In genomic region chr15:89119489-89120478, GRCh38 we compare ENCODE assay signal across 9 cellular contexts. TPM values are rescaled to one million over a fixed set of nuclear protein-coding genes. Genes with fewer than 3 reads are reported as not detected.
DNase-seq lines count a peak whose midpoint lies in the region; ATAC-seq and TF ChIP-seq lines count a peak whose summit lies in the region.
"Had no signal": no experiment of that assay in that cellular context is flagged by ENCODE, and none has a peak within 500 bp of the region (broad histone marks: within the 10 kb centered on the region; RNA-seq: fewer than 3 reads in every experiment).

No MANE protein-coding gene starts in this region.

- no peaks in the 10 kb centered on the region for H3K9me3 Mint-ChIP-seq in natural killer cell treated with Interleukin-12 subunit alpha and Interleukin-12 subunit beta and Interleukin-15 and Interleukin-18, amount 100 ng/mL, for 72 hours
- H3K9me3 Mint-ChIP-seq: central memory CD8-positive, alpha-beta T cell had no signal

- ATAC-seq in esophagus mucosa (peak; percentile 56), HG03571 (IDR thresholded peaks at IDR 0.05; ENCODE audit: unreplicated experiment) (no peak), HG02759 (IDR thresholded peaks at IDR 0.05; ENCODE audit: unreplicated experiment) (no peak)
- ATAC-seq in natural killer cell treated with Interleukin-12 subunit alpha and Interleukin-12 subunit beta and Interleukin-15 and Interleukin-18, amount 100 ng/mL, for 72 hours, result no peak

- peak; percentile 53 for DNase-seq in NCI-H748 (lab: John Stamatoyannopoulos, UW; ENCODE audit: unreplicated experiment)
- DNase-seq in natural killer cell treated with Interleukin-12 subunit alpha and Interleukin-12 subunit beta and Interleukin-15 and Interleukin-18, amount 100 ng/mL, for 72 hours (ENCODE audit: low spot score), result no peak
- DNase-seq in hippocampal formation (lab: John Stamatoyannopoulos, UW), result no peak
- DNase-seq in islet precursor cell, result no peak

- H3K27me3 Mint-ChIP-seq in natural killer cell treated with Interleukin-12 subunit alpha and Interleukin-12 subunit beta and Interleukin-15 and Interleukin-18, amount 100 ng/mL, for 72 hours, result no peaks in the 10 kb centered on the region
- H3K27me3 Mint-ChIP-seq: central memory CD8-positive, alpha-beta T cell had no signal

- H3K4me1 Mint-ChIP-seq in natural killer cell treated with Interleukin-12 subunit alpha and Interleukin-12 subunit beta and Interleukin-15 and Interleukin-18, amount 100 ng/mL, for 72 hours (ENCODE audit: low read depth in 2 of 2), result peaks cover 18 to 46% of the 10 kb centered on the region in 2 donors

- H3K27ac ChIP-seq in C4-2B, result peak overlapping the region; percentile 95

- peak overlapping the region; percentile 71 to 74 for H3K27ac Mint-ChIP-seq in natural killer cell treated with Interleukin-12 subunit alpha and Interleukin-12 subunit beta and Interleukin-15 and Interleukin-18, amount 100 ng/mL, for 72 hours

- peaks cover 32% of the 10 kb centered on the region for H3K36me3 Mint-ChIP-seq in natural killer cell treated with Interleukin-12 subunit alpha and Interleukin-12 subunit beta and Interleukin-15 and Interleukin-18, amount 100 ng/mL, for 72 hours

- no peak overlapping the region for H3K4me3 Mint-ChIP-seq in natural killer cell treated with Interleukin-12 subunit alpha and Interleukin-12 subunit beta and Interleukin-15 and Interleukin-18, amount 100 ng/mL, for 72 hours
- H3K4me3 Mint-ChIP-seq: central memory CD8-positive, alpha-beta T cell had no signal

- TF ChIP-seq CTCF in C4-2B (conservative IDR thresholded peaks at IDR 0.05), result no peak

RNA-seq across cellular contexts. Expression of gene ABHD2, which starts 31.5 kb away (rescaled TPM):
- total RNA-seq in esophagus mucosa, result 49.1 TPM
- total RNA-seq in natural killer cell treated with Interleukin-12 subunit alpha and Interleukin-12 subunit beta and Interleukin-15 and Interleukin-18, amount 100 ng/mL, for 72 hours, result 100 to 1,000 TPM; 130 to 214 TPM
